In genomic region chr17:71224824-71225575, GRCh38 we compare ENCODE assay signal across 19 cellular contexts.
A peak's percentile ranks its signal among the peaks of the same experiment; 100 is the strongest.
DNase-seq lines count a peak whose midpoint lies in the region; ATAC-seq and TF ChIP-seq lines count a peak whose summit lies in the region.
"Had no signal": no experiment of that assay in that cellular context is flagged by ENCODE, and none has a peak within 500 bp of the region (broad histone marks: within the 10 kb centered on the region; RNA-seq: fewer than 3 reads in every experiment).

No MANE protein-coding gene starts in this region.

- intact Hi-C loops in testis (cut with DNase I; ENCODE audit: low total_unique reads): no loop called here

- H3K27me3 ChIP-seq in testis (no peaks in the 10 kb centered on the region), smooth muscle cell (ENCODE audit: low read depth) (no peaks in the 10 kb centered on the region), foreskin keratinocyte (no peaks in the 10 kb centered on the region)
- H3K27me3 ChIP-seq: neutrophil, right lobe of liver had no signal

- no peak for TF ChIP-seq POLR2A in testis (IDR thresholded peaks at IDR 0.05)

- H4K20me1 ChIP-seq in smooth muscle cell (ENCODE audit: low read depth): no peaks in the 10 kb centered on the region

- WGBS in testis, 2 donors: 48 to 50% methylated on average over 3 of the region's 3 CpGs
- 90% methylated on average over 3 of the region's 3 CpGs for WGBS in smooth muscle cell (ENCODE audit: low lambda C conversion rate)

- H3K27ac ChIP-seq in testis (no peak overlapping the region), smooth muscle cell (ENCODE audit: low read depth) (no peak overlapping the region), foreskin keratinocyte (no peak overlapping the region)
- H3K27ac ChIP-seq: 22Rv1, C4-2B, neutrophil, right lobe of liver had no signal

- no peak overlapping the region for H2AFZ ChIP-seq in smooth muscle cell (ENCODE audit: low read depth)

- peaks cover 7% of the 10 kb centered on the region for H3F3A ChIP-seq in smooth muscle cell (ENCODE audit: low read depth)

- H3K9me3 ChIP-seq in testis: no peaks in the 10 kb centered on the region
- no peaks in the 10 kb centered on the region for H3K9me3 ChIP-seq in smooth muscle cell (replicated peaks; ENCODE audit: low read depth)
- H3K9me3 ChIP-seq: neutrophil, right lobe of liver had no signal

- no peak overlapping the region for H3K4me3 ChIP-seq in choroid plexus epithelial cell (ENCODE audit: low read depth, low read length)
- H3K4me3 ChIP-seq in testis: no peak overlapping the region
- no peak overlapping the region for H3K4me3 ChIP-seq in smooth muscle cell
- H3K4me3 ChIP-seq: right lobe of liver had no signal

- H3K79me2 ChIP-seq in smooth muscle cell (ENCODE audit: low read depth): no peaks in the 10 kb centered on the region

- DNase-seq in NCI-H1417 (lab: John Stamatoyannopoulos, UW) (peak in 2 of 3 experiments; percentile 42 to 86), NCI-H1417 treated with DMSO at 0.1 percent for 48 hours (lab: John Stamatoyannopoulos, UW) (no peak), NCI-H2227 treated with DMSO at 0.1 percent for 48 hours (lab: John Stamatoyannopoulos, UW) (peak; percentile 50), choroid plexus epithelial cell (ENCODE audit: low read depth) (peak; percentile 30), testis (peak; percentile 21), smooth muscle cell (lab: John Stamatoyannopoulos, UW; ENCODE audit: unreplicated experiment) (no peak), T-helper 1 cell (no peak), foreskin keratinocyte (no peak)
- DNase-seq: activated CD4-positive, CD25-positive, alpha-beta regulatory T cell; anterior cingulate cortex; dermis blood vessel endothelial cell; head of caudate nucleus; islet precursor cell; NCI-H774; right lobe of liver; stimulated activated CD4-positive, alpha-beta T cell treated with anti-CD3 and anti-CD28 coated beads, Interleukin-2, amount 100 ng/mL, for 48 hours had no signal

- no peaks in the 10 kb centered on the region for H3K36me3 ChIP-seq in testis (ENCODE audit: low read depth, missing control alignments)
- no peaks in the 10 kb centered on the region for H3K36me3 ChIP-seq in smooth muscle cell (ENCODE audit: low read depth)
- H3K36me3 ChIP-seq: neutrophil, right lobe of liver had no signal

- TF ChIP-seq CTCF in choroid plexus epithelial cell (conservative IDR thresholded peaks at IDR 0.05; ENCODE audit: low read depth, low read length) (no peak), testis (IDR thresholded peaks at IDR 0.05) (no peak), smooth muscle cell (IDR thresholded peaks at IDR 0.05; ENCODE audit: borderline replicate concordance, insufficient read depth, poor library complexity, severe bottlenecking) (no peak), foreskin keratinocyte (conservative IDR thresholded peaks at IDR 0.05) (no peak)

- no peak overlapping the region for H3K9ac ChIP-seq in smooth muscle cell (ENCODE audit: low read depth)

- H3K4me1 ChIP-seq in testis: no peaks in the 10 kb centered on the region
- H3K4me1 ChIP-seq in smooth muscle cell (ENCODE audit: low read depth): no peaks in the 10 kb centered on the region
- no peaks in the 10 kb centered on the region for H3K4me1 ChIP-seq in foreskin keratinocyte
- H3K4me1 ChIP-seq: right lobe of liver had no signal

- ATAC-seq in foreskin keratinocyte: no peak
- ATAC-seq: right lobe of liver had no signal

- no peak overlapping the region for H3K4me2 ChIP-seq in smooth muscle cell

Comparison
In these comparisons a context has a peak if more than half of its experiments do, and no peak if none do; other contexts are left out.
1. DNase-seq: peak in NCI-H1417 (2 of 3), NCI-H2227 treated with DMSO at 0.1 percent for 48 hours (single experiment), choroid plexus epithelial cell (single experiment) and testis (single experiment); none in NCI-H1417 treated with DMSO at 0.1 percent for 48 hours (single experiment), smooth muscle cell (single experiment), T-helper 1 cell (0 of 5) and foreskin keratinocyte (0 of 2).